8 cellular contexts compared by ENCODE assay signal in genomic region chr5:141876628-141877477, GRCh38. TPM values are rescaled to one million over a fixed set of nuclear protein-coding genes. Genes with fewer than 3 reads are reported as not detected.
DNase-seq lines count a peak whose midpoint lies in the region; ATAC-seq and TF ChIP-seq lines count a peak whose summit lies in the region.

No MANE protein-coding gene starts in this region.

- H3K4me1 Mint-ChIP-seq in activated CD4-positive, alpha-beta T cell treated with anti-CD3 and anti-CD28 coated beads, Interleukin-2, amount 10 ng/mL, durations not matched to agents 24 days and 14 days: peaks cover 17% of the 10 kb centered on the region

- no peak for ATAC-seq in thoracic aorta (ENCODE audit: insufficient number of reproducible peaks, low FRiP score, low read depth)
- no peak for ATAC-seq in HG03159 (IDR thresholded peaks at IDR 0.05; ENCODE audit: unreplicated experiment)

- DNase-seq in activated CD4-positive, alpha-beta T cell treated with anti-CD3 and anti-CD28 coated beads, Interleukin-2, amount 10 ng/mL, durations not matched to agents 24 days and 14 days: peak; percentile 61
- DNase-seq in activated CD4-positive, alpha-beta T cell treated with anti-CD3 and anti-CD28 coated beads for 48 hours: no peak
- DNase-seq in ascending aorta (ENCODE audit: low spot score in 2 of 2) (peak in 1 of 2 donors; percentile 64), thoracic aorta (ENCODE audit: low spot score) (no peak), MV-4-11 (lab: John Stamatoyannopoulos, UW) (no peak), KBM-7 (no peak)

- peak overlapping the region; percentile 28 to 43 for H3K9ac ChIP-seq in liver (ENCODE audit: low read depth in 1 of 2, low read length in 2 of 2)

- H3K27me3 ChIP-seq in ascending aorta (peaks cover 9% of the 10 kb centered on the region), liver (ENCODE audit: control insufficient read depth in 4 of 4, insufficient read depth in 4 of 4, low read length in 3 of 4) (peaks cover 0 to 3% (median under 1%) of the 10 kb centered on the region in 4 donors), thoracic aorta (replicated peaks; ENCODE audit: insufficient read depth) (peaks cover 8% of the 10 kb centered on the region)

- TF ChIP-seq RAD21 in liver (IDR thresholded peaks at IDR 0.05): no peak

- H3K9me3 ChIP-seq in ascending aorta: no peaks in the 10 kb centered on the region
- H3K9me3 ChIP-seq in liver (ENCODE audit: control insufficient read depth in 4 of 4, low read length in 3 of 4): no peaks in the 10 kb centered on the region
- no peaks in the 10 kb centered on the region for H3K9me3 ChIP-seq in thoracic aorta

- peaks cover 80% of the 10 kb centered on the region for H3K27me3 Mint-ChIP-seq in activated CD4-positive, alpha-beta T cell treated with anti-CD3 and anti-CD28 coated beads, Interleukin-2, amount 10 ng/mL, durations not matched to agents 24 days and 14 days

- in situ Hi-C loops in KBM-7 (cut with MboI; ENCODE audit: low pct_unique_long_range_greater_than_20kb, low sequenced_read_pairs): no loop called here

- TF ChIP-seq CTCF in ascending aorta (IDR thresholded peaks at IDR 0.05): no peak
- no peak for TF ChIP-seq CTCF in liver (IDR thresholded peaks at IDR 0.05; ENCODE audit: low read depth, low read length, missing input control)
- no peak for TF ChIP-seq CTCF in thoracic aorta (IDR thresholded peaks at IDR 0.05)

- peak overlapping the region; percentile 26 for H3K4me3 Mint-ChIP-seq in activated CD4-positive, alpha-beta T cell treated with anti-CD3 and anti-CD28 coated beads, Interleukin-2, amount 10 ng/mL, durations not matched to agents 24 days and 14 days

- intact Hi-C loops in activated CD4-positive, alpha-beta T cell treated with anti-CD3 and anti-CD28 coated beads, Interleukin-2, amount 10 ng/mL, durations not matched to agents 24 days and 14 days (cut with micrococcal nuclease): loop anchor here (5.0 kb wide), 1 partner anchor 65 kb away; no protein-coding TSS in a partner anchor
- intact Hi-C loops in ascending aorta (cut with DNase I): loop anchor here (5.0 kb wide), 1 partner anchor 85 kb away; no protein-coding TSS in a partner anchor

- peaks cover 9 to 28% of the 10 kb centered on the region in 2 donors for H3K4me1 ChIP-seq in ascending aorta
- peaks cover 5 to 44% (median 33%) of the 10 kb centered on the region in 4 donors for H3K4me1 ChIP-seq in liver (ENCODE audit: control insufficient read depth in 4 of 4, insufficient read depth in 4 of 4, low read length in 3 of 4)
- peaks cover 12 to 25% of the 10 kb centered on the region in 2 donors for H3K4me1 ChIP-seq in thoracic aorta (ENCODE audit: control insufficient read depth in 1 of 2, low read depth in 2 of 2)

- no peaks in the 10 kb centered on the region for H3K9me3 Mint-ChIP-seq in activated CD4-positive, alpha-beta T cell treated with anti-CD3 and anti-CD28 coated beads, Interleukin-2, amount 10 ng/mL, durations not matched to agents 24 days and 14 days

- H3K27ac ChIP-seq in ascending aorta: peak overlapping the region in 1 of 2 donors; percentile 46
- peak overlapping the region; percentile 62 to 70 for H3K27ac ChIP-seq in liver (ENCODE audit: low read depth in 1 of 2, low read length in 2 of 2)
- H3K27ac ChIP-seq in thoracic aorta: peak overlapping the region in 1 of 2 donors; percentile 40

- WGBS in liver: 1% methylated on average over 42 of the region's 42 CpGs

- no peaks in the 10 kb centered on the region for H3K36me3 Mint-ChIP-seq in activated CD4-positive, alpha-beta T cell treated with anti-CD3 and anti-CD28 coated beads, Interleukin-2, amount 10 ng/mL, durations not matched to agents 24 days and 14 days (ENCODE audit: low read depth)

- H3K4me3 ChIP-seq in ascending aorta (peak overlapping the region; percentile 70 to 77), liver (ENCODE audit: low read depth in 1 of 3, low read length in 3 of 3) (peak overlapping the region; percentile 74 to 84 (median 78)), thoracic aorta (peak overlapping the region; percentile 88)

- H3K36me3 ChIP-seq in ascending aorta (no peaks in the 10 kb centered on the region), liver (ENCODE audit: control insufficient read depth in 4 of 4, insufficient read depth in 3 of 4, low read depth in 1 of 4, low read length in 3 of 4) (no peaks in the 10 kb centered on the region), thoracic aorta (no peaks in the 10 kb centered on the region)

- no peak overlapping the region for H3K27ac Mint-ChIP-seq in activated CD4-positive, alpha-beta T cell treated with anti-CD3 and anti-CD28 coated beads, Interleukin-2, amount 10 ng/mL, durations not matched to agents 24 days and 14 days

TF ChIP-seq in liver, 16 proteins besides CTCF, POLR2A, EP300 and RAD21:
- TF ChIP-seq YY1 (IDR thresholded peaks at IDR 0.05) (peak; percentile 61), ATF3 (IDR thresholded peaks at IDR 0.05) (no peak)
TF ChIP-seq in liver: peak in this region for 1.

RNA-seq across cellular contexts. Expression of gene PCDH1, which starts 1.4 kb away (rescaled TPM):
- 0.17 TPM in 1 of 2 replicates, not detected in the other for total RNA-seq in activated CD4-positive, alpha-beta T cell treated with anti-CD3 and anti-CD28 coated beads, Interleukin-2, amount 10 ng/mL, durations not matched to agents 24 days and 14 days
- 165 TPM for total RNA-seq in ascending aorta
- total RNA-seq in liver: 10 to 100 TPM in 1 of 2 donors, 1 to 10 TPM in 1; 9.8 to 52.8 TPM
- 10 to 100 TPM in 1 of 2 donors, 1 to 10 TPM in 1; 9.3 to 20.1 TPM for polyA plus RNA-seq in liver
- total RNA-seq in thoracic aorta: 10 to 100 TPM; 24.6 to 43.4 TPM

RNA-seq across cellular contexts. Expression of gene DELE1, which starts 46.8 kb away (rescaled TPM):
- total RNA-seq in activated CD4-positive, alpha-beta T cell treated with anti-CD3 and anti-CD28 coated beads, Interleukin-2, amount 10 ng/mL, durations not matched to agents 24 days and 14 days: 66.7 and 72.0 TPM in 2 replicates
- total RNA-seq in ascending aorta: 40.7 TPM
- 10 to 100 TPM; 33.6 to 49.0 TPM for total RNA-seq in liver
- 10 to 100 TPM; 23.2 to 47.1 TPM for polyA plus RNA-seq in liver
- 100 to 1,000 TPM in 1 of 2 donors, 10 to 100 TPM in 1; 82.5 to 108 TPM for total RNA-seq in thoracic aorta
